8 cellular contexts compared by ENCODE assay signal in genomic region chr1:229227298-229227919, GRCh38. TPM values are rescaled to one million over a fixed set of nuclear protein-coding genes. Genes with fewer than 3 reads are reported as not detected.
A peak's percentile ranks its signal among the peaks of the same experiment; 100 is the strongest.
DNase-seq lines count a peak whose midpoint lies in the region; ATAC-seq and TF ChIP-seq lines count a peak whose summit lies in the region.

No MANE protein-coding gene starts in this region.

- H3K36me3 ChIP-seq in liver (ENCODE audit: control insufficient read depth in 4 of 4, insufficient read depth in 3 of 4, low read depth in 1 of 4, low read length in 3 of 4), result no peaks in the 10 kb centered on the region

- H3K4me1 Mint-ChIP-seq in HFFc6 (ENCODE audit: low read depth) (peaks cover 6% of the 10 kb centered on the region), chondrocyte (ENCODE audit: low read depth) (peaks cover 33% of the 10 kb centered on the region)
- H3K4me1 Mint-ChIP-seq in activated CD4-positive, alpha-beta T cell treated with anti-CD3 and anti-CD28 coated beads, Interleukin-2, amount 10 ng/mL, durations not matched to agents 24 days and 14 days, result peaks cover 10% of the 10 kb centered on the region

- no peak overlapping the region for H3K27ac Mint-ChIP-seq in HFFc6
- H3K27ac Mint-ChIP-seq in activated CD4-positive, alpha-beta T cell treated with anti-CD3 and anti-CD28 coated beads, Interleukin-2, amount 10 ng/mL, durations not matched to agents 24 days and 14 days, result no peak overlapping the region
- H3K27ac Mint-ChIP-seq in chondrocyte (ENCODE audit: unreplicated experiment), result no peak overlapping the region

- H3K9me3 ChIP-seq in liver (ENCODE audit: control insufficient read depth in 4 of 4, low read length in 3 of 4), result no peaks in the 10 kb centered on the region

- H3K36me3 Mint-ChIP-seq in HFFc6 (ENCODE audit: low read depth) (no peaks in the 10 kb centered on the region), chondrocyte (ENCODE audit: low read depth) (no peaks in the 10 kb centered on the region)
- no peaks in the 10 kb centered on the region for H3K36me3 Mint-ChIP-seq in activated CD4-positive, alpha-beta T cell treated with anti-CD3 and anti-CD28 coated beads, Interleukin-2, amount 10 ng/mL, durations not matched to agents 24 days and 14 days (ENCODE audit: low read depth)

- H3K9me3 Mint-ChIP-seq in HFFc6, result no peaks in the 10 kb centered on the region
- no peaks in the 10 kb centered on the region for H3K9me3 Mint-ChIP-seq in activated CD4-positive, alpha-beta T cell treated with anti-CD3 and anti-CD28 coated beads, Interleukin-2, amount 10 ng/mL, durations not matched to agents 24 days and 14 days
- no peaks in the 10 kb centered on the region for H3K9me3 Mint-ChIP-seq in chondrocyte (ENCODE audit: low read depth)

- H3K4me3 Mint-ChIP-seq in HFFc6 (no peak overlapping the region), chondrocyte (ENCODE audit: unreplicated experiment) (no peak overlapping the region)
- no peak overlapping the region for H3K4me3 Mint-ChIP-seq in activated CD4-positive, alpha-beta T cell treated with anti-CD3 and anti-CD28 coated beads, Interleukin-2, amount 10 ng/mL, durations not matched to agents 24 days and 14 days

- peak in 12 of 14 donors; percentile 37 to 86 (median 74) for DNase-seq in C1 segment of cervical spinal cord (lab: John Stamatoyannopoulos, UW)
- DNase-seq in HFFc6, result peak; percentile 43
- DNase-seq in NCI-H526 (lab: John Stamatoyannopoulos, UW), result peak; percentile 61 to 88
- peak; percentile 94 for DNase-seq in activated CD4-positive, alpha-beta T cell treated with anti-CD3 and anti-CD28 coated beads, Interleukin-2, amount 10 ng/mL, durations not matched to agents 24 days and 14 days
- no peak for DNase-seq in chondrocyte (ENCODE audit: low spot score)
- peak; percentile 80 for DNase-seq in stimulated activated CD8-positive, alpha-beta memory T cell treated with anti-CD3 and anti-CD28 coated beads, Interleukin-12 subunit alpha, Interleukin-12 subunit beta, amount 100 ng/mL, for 1 hour (ENCODE audit: low read depth)

- H3K27me3 Mint-ChIP-seq in HFFc6 (ENCODE audit: insufficient read depth) (peaks cover 13% of the 10 kb centered on the region), chondrocyte (ENCODE audit: low read depth) (peaks cover 30% of the 10 kb centered on the region)
- peaks cover 27% of the 10 kb centered on the region for H3K27me3 Mint-ChIP-seq in activated CD4-positive, alpha-beta T cell treated with anti-CD3 and anti-CD28 coated beads, Interleukin-2, amount 10 ng/mL, durations not matched to agents 24 days and 14 days

- H3K27ac ChIP-seq in liver (ENCODE audit: low read depth in 1 of 2, low read length in 2 of 2), result no peak overlapping the region

- peak; percentile 94 for TF ChIP-seq CTCF in HFFc6 (IDR thresholded peaks at IDR 0.05)
- peak; percentile 99 for TF ChIP-seq CTCF in chondrocyte (IDR thresholded peaks at IDR 0.05)
- TF ChIP-seq CTCF in liver (IDR thresholded peaks at IDR 0.05; ENCODE audit: low read depth, low read length, missing input control), result peak; percentile 74

- intact Hi-C loops in activated CD4-positive, alpha-beta T cell treated with anti-CD3 and anti-CD28 coated beads, Interleukin-2, amount 10 ng/mL, durations not matched to agents 24 days and 14 days (cut with micrococcal nuclease), result loop anchor here (1.0 kb wide), 3 partner anchors 492 to 563 kb away; partner anchors contain the start of gene RHOU

- no peak overlapping the region for H3K4me3 ChIP-seq in liver (ENCODE audit: low read depth in 1 of 3, low read length in 3 of 3)

- no peak for ATAC-seq in HG02973 (IDR thresholded peaks at IDR 0.05; ENCODE audit: unreplicated experiment)

- peaks cover 3 to 44% (median 26%) of the 10 kb centered on the region in 4 donors for H3K4me1 ChIP-seq in liver (ENCODE audit: control insufficient read depth in 4 of 4, insufficient read depth in 4 of 4, low read length in 3 of 4)

- TF ChIP-seq RAD21 in liver (IDR thresholded peaks at IDR 0.05), result peak; percentile 93 to 99

- no peaks in the 10 kb centered on the region for H3K27me3 ChIP-seq in liver (ENCODE audit: control insufficient read depth in 4 of 4, insufficient read depth in 4 of 4, low read length in 3 of 4)

- no peak overlapping the region for H3K9ac ChIP-seq in liver (ENCODE audit: low read depth in 1 of 2, low read length in 2 of 2)

- WGBS in liver, result 12% methylated on average over 15 of the region's 15 CpGs

TF ChIP-seq in liver, 16 proteins besides CTCF, POLR2A, EP300 and RAD21:
- TF ChIP-seq YY1 (IDR thresholded peaks at IDR 0.05) (peak; percentile 72), JUND (IDR thresholded peaks at IDR 0.05) (no peak), RXRA (IDR thresholded peaks at IDR 0.05) (peak in 1 of 2 donors; percentile 11), NR2F2 (IDR thresholded peaks at IDR 0.05) (no peak)
TF ChIP-seq in liver: peak in this region for 2.

RNA-seq across cellular contexts. Expression of gene RAB4A, which starts 43.5 kb away (rescaled TPM):
- 10 to 100 TPM; 34.7 to 64.2 (median 41.3) TPM for total RNA-seq in HFFc6 (2021; fragmentation: NEBNext Ultra II Directional; extraction: Animal tissue kit (Norgen Biotek cat#: 25700))
- 30.7 and 34.8 TPM in 2 replicates for total RNA-seq in activated CD4-positive, alpha-beta T cell treated with anti-CD3 and anti-CD28 coated beads, Interleukin-2, amount 10 ng/mL, durations not matched to agents 24 days and 14 days
- total RNA-seq in chondrocyte (43.4 to 62.4 TPM (median 58.6 TPM) in 3 replicates), liver (10 to 100 TPM; 16.5 to 26.4 TPM)
- polyA plus RNA-seq in liver, result 10 to 100 TPM; 32.6 to 51.9 TPM
